In the genomic region with DNA sequence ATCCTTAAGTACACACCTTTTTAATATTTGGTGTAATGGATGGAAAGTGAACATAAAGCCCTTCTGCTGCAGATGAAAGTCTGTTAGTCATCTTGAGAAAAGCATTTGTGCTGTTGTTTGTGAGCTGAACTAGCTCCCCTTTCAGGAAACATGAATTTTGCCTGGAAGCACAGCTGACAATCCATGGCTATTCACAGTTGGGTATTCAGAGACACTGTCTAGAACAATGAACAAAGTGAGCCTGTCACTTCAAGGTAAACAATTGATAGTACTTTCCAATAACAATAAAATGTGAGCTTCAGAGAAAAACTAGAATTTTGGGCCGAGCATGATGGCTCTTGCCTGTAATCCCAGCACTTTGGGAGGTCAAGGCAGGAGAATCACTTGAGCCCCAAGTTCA, we compare ENCODE assay signal across 25 cellular contexts. TPM values are rescaled to one million over a fixed set of nuclear protein-coding genes. Genes with fewer than 3 reads are reported as not detected.
"Had no signal": no experiment of that assay in that cellular context is flagged by ENCODE, and none has a peak within 500 bp of the region (broad histone marks: within the 10 kb centered on the region; RNA-seq: fewer than 3 reads in every experiment).

No MANE protein-coding gene starts in this region.

- H3K9me3 Mint-ChIP-seq: activated CD4-positive, alpha-beta memory T cell treated with anti-CD3 and anti-CD28 coated beads for 36 hours; activated CD4-positive, alpha-beta T cell treated with anti-CD3 and anti-CD28 coated beads, Interleukin-2, amount 10 ng/mL, durations not matched to agents 7 days and 5 days; activated naive CD4-positive, alpha-beta T cell treated with anti-CD3 and anti-CD28 coated beads, Interleukin-2, amount 50 U/mL, for 72 hours; activated naive CD8-positive, alpha-beta T cell treated with anti-CD3 and anti-CD28 coated beads, Interleukin-2, amount 50 U/mL, for 24 hours; activated T-cell treated with anti-CD3 and anti-CD28 coated beads, Interleukin-2, amount 50 U/mL, for 4 hours; T-cell had no signal

- DNase-seq: activated CD4-positive, alpha-beta memory T cell treated with anti-CD3 and anti-CD28 coated beads for 36 hours; activated CD4-positive, alpha-beta T cell treated with anti-CD3 and anti-CD28 coated beads, Interleukin-2, amount 10 ng/mL, durations not matched to agents 7 days and 5 days; activated CD4-positive, CD25-positive, alpha-beta regulatory T cell; activated CD8-positive, alpha-beta memory T cell treated with anti-CD3 and anti-CD28 coated beads for 24 hours; activated effector memory CD4-positive, alpha-beta T cell treated with anti-CD3 and anti-CD28 coated beads, Interleukin-2, amount 50 U/mL, for 16 hours; activated naive CD4-positive, alpha-beta T cell treated with Interleukin-2 at 50 U/mL for 16 hours; activated naive CD8-positive, alpha-beta T cell treated with anti-CD3 and anti-CD28 coated beads, Interleukin-2, amount 50 U/mL, for 24 hours; activated T-cell treated with anti-CD3 and anti-CD28 coated beads, Interleukin-2, amount 50 U/mL, for 4 hours; amniotic stem cell; Kasumi-1; NCI-H1105 treated with DMSO at 0.1 percent for 48 hours; NCI-H1436 treated with DMSO at 0.1 percent for 48 hours; NCI-H187; NCI-H2081; NCI-H446 treated with DMSO at 0.1 percent for 48 hours; NCI-H526; NCI-H82; SIG-M5; T-cell; T1000 had no signal

- H3K27ac Mint-ChIP-seq: activated CD4-positive, alpha-beta memory T cell treated with anti-CD3 and anti-CD28 coated beads for 36 hours; activated CD4-positive, alpha-beta T cell treated with anti-CD3 and anti-CD28 coated beads, Interleukin-2, amount 10 ng/mL, durations not matched to agents 7 days and 5 days; activated naive CD4-positive, alpha-beta T cell treated with anti-CD3 and anti-CD28 coated beads, Interleukin-2, amount 50 U/mL, for 72 hours; activated naive CD8-positive, alpha-beta T cell treated with anti-CD3 and anti-CD28 coated beads, Interleukin-2, amount 50 U/mL, for 24 hours; brain; T-cell had no signal

- ATAC-seq: activated naive CD4-positive, alpha-beta T cell treated with anti-CD3 and anti-CD28 coated beads, Interleukin-2, amount 50 U/mL, for 72 hours; activated naive CD8-positive, alpha-beta T cell treated with anti-CD3 and anti-CD28 coated beads, Interleukin-2, amount 50 U/mL, for 24 hours; activated T-cell treated with anti-CD3 and anti-CD28 coated beads, Interleukin-2, amount 50 U/mL, for 4 hours; T-cell had no signal

- H3K36me3 Mint-ChIP-seq: activated CD4-positive, alpha-beta memory T cell treated with anti-CD3 and anti-CD28 coated beads for 36 hours; activated naive CD4-positive, alpha-beta T cell treated with anti-CD3 and anti-CD28 coated beads, Interleukin-2, amount 50 U/mL, for 72 hours; brain; T-cell had no signal

- H3K4me1 Mint-ChIP-seq: activated naive CD8-positive, alpha-beta T cell treated with anti-CD3 and anti-CD28 coated beads, Interleukin-2, amount 50 U/mL, for 24 hours had no signal

- H3K4me3 ChIP-seq: SK-N-MC had no signal

- H3K4me3 Mint-ChIP-seq: activated CD4-positive, alpha-beta memory T cell treated with anti-CD3 and anti-CD28 coated beads for 36 hours; activated CD4-positive, alpha-beta T cell treated with anti-CD3 and anti-CD28 coated beads, Interleukin-2, amount 10 ng/mL, durations not matched to agents 7 days and 5 days; activated naive CD8-positive, alpha-beta T cell treated with anti-CD3 and anti-CD28 coated beads, Interleukin-2, amount 50 U/mL, for 24 hours; activated T-cell treated with anti-CD3 and anti-CD28 coated beads, Interleukin-2, amount 50 U/mL, for 4 hours; brain had no signal

- H3K27ac ChIP-seq: SK-N-MC, VCaP had no signal

RNA-seq across cellular contexts. Expression of a gene that starts 6.8 kb away (rescaled TPM):
- total RNA-seq: OCI-LY7 had no signal
